In the genomic region with DNA sequence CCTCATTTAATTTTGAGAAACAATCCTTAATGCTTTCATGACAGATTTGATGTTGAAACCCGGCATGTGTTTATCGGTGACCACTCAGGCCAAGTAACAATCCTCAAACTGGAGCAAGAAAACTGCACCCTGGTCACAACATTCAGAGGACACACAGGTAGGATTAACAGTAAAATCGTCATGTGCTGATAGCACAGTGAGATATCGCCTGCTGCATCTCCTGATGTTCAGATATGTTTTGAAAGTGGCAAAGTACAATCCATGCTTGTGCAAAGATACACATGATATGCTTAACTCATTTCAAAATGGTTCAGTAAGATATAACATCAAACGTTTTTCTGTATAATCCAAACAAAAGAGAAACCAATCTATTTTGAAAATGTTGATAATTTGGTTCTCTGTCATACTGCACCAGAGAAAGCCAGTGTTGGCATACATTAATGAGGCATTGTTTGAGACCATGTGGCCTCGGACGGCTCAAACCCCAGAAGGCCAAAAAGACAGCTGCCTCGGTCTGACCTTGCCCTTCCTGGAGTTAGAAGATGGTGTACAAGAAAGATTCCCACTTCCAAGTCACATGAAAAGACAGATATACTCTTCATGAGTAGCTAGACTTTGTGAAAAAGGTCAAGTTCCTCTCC, we compare ENCODE assay signal across 18 cellular contexts.
DNase-seq lines count a peak whose midpoint lies in the region; ATAC-seq and TF ChIP-seq lines count a peak whose summit lies in the region.
"Had no signal": no experiment of that assay in that cellular context is flagged by ENCODE, and none has a peak within 500 bp of the region (broad histone marks: within the 10 kb centered on the region; RNA-seq: fewer than 3 reads in every experiment).

No MANE protein-coding gene starts in this region.

- H3K27me3 ChIP-seq in mesenchymal stem cell (ENCODE audit: control insufficient read depth in 1 of 2, insufficient read depth in 1 of 2, low read length in 2 of 2): no peaks in the 10 kb centered on the region
- H3K27me3 ChIP-seq in stomach: no peaks in the 10 kb centered on the region
- H3K27me3 ChIP-seq in foreskin keratinocyte: no peaks in the 10 kb centered on the region
- no peaks in the 10 kb centered on the region for H3K27me3 ChIP-seq in breast epithelium
- H3K27me3 ChIP-seq: esophagus muscularis mucosa had no signal

- no peak overlapping the region for H4K91ac ChIP-seq in mesenchymal stem cell (ENCODE audit: low read length)

- peaks cover 3 to 13% of the 10 kb centered on the region in 2 experiments for H3K36me3 ChIP-seq in mesenchymal stem cell (ENCODE audit: control insufficient read depth in 1 of 2, insufficient read depth in 2 of 2, low read depth in 1 of 2, low read length in 2 of 2)
- peaks cover 0 to 10% (median 4%) of the 10 kb centered on the region in 4 donors for H3K36me3 ChIP-seq in stomach
- no peaks in the 10 kb centered on the region for H3K36me3 ChIP-seq in breast epithelium

- ATAC-seq in HG03135 (IDR thresholded peaks at IDR 0.05; ENCODE audit: unreplicated experiment) (no peak), foreskin keratinocyte (no peak)
- ATAC-seq: activated T-helper 17 cell treated with anti-CD3 and anti-CD28 coated beads, Interleukin-2, amount 50 U/mL, for 72 hours; lower lobe of right lung had no signal

- H3K9ac ChIP-seq in mesenchymal stem cell (ENCODE audit: low read length): peak overlapping the region; percentile 77

- H3K36me3 Mint-ChIP-seq in HFFc6 (ENCODE audit: low read depth): peaks cover 17% of the 10 kb centered on the region

- no peaks in the 10 kb centered on the region; the same call in 1 of the 2 replicates for H3K4me1 Mint-ChIP-seq in HFFc6 (ENCODE audit: low read depth)

- no peak overlapping the region for H2AFZ ChIP-seq in mesenchymal stem cell (ENCODE audit: low read depth, low read length)

- H3K4me1 ChIP-seq in mesenchymal stem cell (ENCODE audit: control insufficient read depth, insufficient read depth, low read depth, low read length) (peaks cover 15% of the 10 kb centered on the region), stomach (peaks cover 20 to 68% (median 43%) of the 10 kb centered on the region in 4 donors), foreskin keratinocyte (peaks cover 20% of the 10 kb centered on the region), breast epithelium (peaks cover 11 to 12% of the 10 kb centered on the region in 2 donors)

- H3K9me3 ChIP-seq in mesenchymal stem cell (ENCODE audit: control insufficient read depth, low read length) (no peaks in the 10 kb centered on the region), stomach (no peaks in the 10 kb centered on the region), breast epithelium (no peaks in the 10 kb centered on the region)
- H3K9me3 ChIP-seq: esophagus muscularis mucosa, lower lobe of right lung had no signal

- H3K4me3 ChIP-seq in coronary artery: no peak overlapping the region
- H3K4me3 ChIP-seq in mesenchymal stem cell (ENCODE audit: insufficient read depth in 1 of 2, low read depth in 1 of 2, low read length in 2 of 2): no peak overlapping the region
- H3K4me3 ChIP-seq in stomach: no peak overlapping the region
- H3K4me3 ChIP-seq in breast epithelium: no peak overlapping the region
- H3K4me3 ChIP-seq: esophagus muscularis mucosa, lower lobe of right lung had no signal

- TF ChIP-seq CTCF in HFFc6 (IDR thresholded peaks at IDR 0.05): no peak
- no peak for TF ChIP-seq CTCF in coronary artery (IDR thresholded peaks at IDR 0.05)
- no peak for TF ChIP-seq CTCF in stomach (IDR thresholded peaks at IDR 0.05)
- TF ChIP-seq CTCF in foreskin keratinocyte (conservative IDR thresholded peaks at IDR 0.05): no peak
- TF ChIP-seq CTCF in breast epithelium (IDR thresholded peaks at IDR 0.05): no peak

- H4K8ac ChIP-seq in mesenchymal stem cell (ENCODE audit: low read length): no peak overlapping the region

- H2BK12ac ChIP-seq in mesenchymal stem cell (ENCODE audit: low read length in 2 of 2): peak overlapping the region in 1 of 2 experiments; percentile 66

- no peak overlapping the region for H2BK5ac ChIP-seq in mesenchymal stem cell (ENCODE audit: low read depth, low read length, poor library complexity, severe bottlenecking)

- H3K79me1 ChIP-seq in mesenchymal stem cell (replicated peaks; ENCODE audit: low read length, poor library complexity, severe bottlenecking): peaks cover 16% of the 10 kb centered on the region

- H3K27ac ChIP-seq in coronary artery (peak overlapping the region; percentile 24 to 55), mesenchymal stem cell (ENCODE audit: low read length, poor library complexity, severe bottlenecking) (no peak overlapping the region), stomach (peak overlapping the region in 3 of 5 donors; percentile 12 to 48 (median 39)), foreskin keratinocyte (no peak overlapping the region), breast epithelium (no peak overlapping the region)
- H3K27ac ChIP-seq: esophagus muscularis mucosa, lower lobe of right lung had no signal

- no peak overlapping the region for H2BK120ac ChIP-seq in mesenchymal stem cell (ENCODE audit: low read depth, low read length)

- intact Hi-C loops in stomach (cut with DNase I; ENCODE audit: low total_unique reads): no loop called here
- intact Hi-C loops in breast epithelium (cut with DNase I; ENCODE audit: low total_unique reads): no loop called here

- no peak overlapping the region for H3K4ac ChIP-seq in mesenchymal stem cell (ENCODE audit: low read depth in 1 of 2, low read length in 2 of 2)

- DNase-seq in HFFc6 (no peak), coronary artery (ENCODE audit: low spot score) (no peak), mesenchymal stem cell (no peak), stomach (no peak), foreskin keratinocyte (no peak), GM03348 (ENCODE audit: low spot score) (no peak), breast epithelium (ENCODE audit: low spot score in 2 of 2) (no peak)
- DNase-seq: activated CD4-positive, alpha-beta T cell treated with anti-CD3 and anti-CD28 coated beads for 4 hours; DND-41; lower lobe of right lung; MV-4-11; NCI-H2081 treated with DMSO at 0.1 percent for 48 hours; NCI-H510A treated with DMSO at 0.1 percent for 48 hours; stimulated activated CD4-positive, alpha-beta T cell treated with anti-CD3 and anti-CD28 coated beads, Interleukin-2, amount 100 ng/mL, for 24 hours; SW 1271 had no signal

- no peak overlapping the region for H3K23ac ChIP-seq in mesenchymal stem cell (ENCODE audit: low read length in 2 of 2)

- H3K27me3 Mint-ChIP-seq in HFFc6 (ENCODE audit: insufficient read depth): no peaks in the 10 kb centered on the region
- H3K27me3 Mint-ChIP-seq: activated T-helper 17 cell treated with anti-CD3 and anti-CD28 coated beads, Interleukin-2, amount 50 U/mL, for 72 hours had no signal

- H3K18ac ChIP-seq in mesenchymal stem cell (ENCODE audit: low read depth in 1 of 2, low read length in 2 of 2): no peak overlapping the region

- H2BK15ac ChIP-seq in mesenchymal stem cell (ENCODE audit: low read depth, poor library complexity, severe bottlenecking): peak overlapping the region; percentile 49

- no peaks in the 10 kb centered on the region for H3K9me3 Mint-ChIP-seq in HFFc6
- H3K9me3 Mint-ChIP-seq: activated T-helper 17 cell treated with anti-CD3 and anti-CD28 coated beads, Interleukin-2, amount 50 U/mL, for 72 hours had no signal

- no peak for TF ChIP-seq EP300 in stomach (IDR thresholded peaks at IDR 0.05)

- no peak overlapping the region for H3K14ac ChIP-seq in mesenchymal stem cell (ENCODE audit: low read length in 2 of 2)

- H2AK5ac ChIP-seq in mesenchymal stem cell (ENCODE audit: low read length, severe bottlenecking): no peak overlapping the region

- H3K27ac Mint-ChIP-seq in HFFc6: peak overlapping the region; percentile 43; the same call in 1 of the 2 replicates
- H3K27ac Mint-ChIP-seq: activated T-helper 17 cell treated with anti-CD3 and anti-CD28 coated beads, Interleukin-2, amount 50 U/mL, for 72 hours had no signal

- no peak overlapping the region for H3K4me3 Mint-ChIP-seq in HFFc6
- H3K4me3 Mint-ChIP-seq: activated T-helper 17 cell treated with anti-CD3 and anti-CD28 coated beads, Interleukin-2, amount 50 U/mL, for 72 hours had no signal

- TF ChIP-seq POLR2A in stomach (IDR thresholded peaks at IDR 0.05) (no peak), breast epithelium (IDR thresholded peaks at IDR 0.05) (no peak)

- over 99% methylated on average over 7 of the region's 8 CpGs for WGBS in mesenchymal stem cell
- 67 to 76% (median 71%) methylated on average over 8 of the region's 8 CpGs for WGBS in stomach, 5 donors

- no peak overlapping the region for H3K4me2 ChIP-seq in mesenchymal stem cell (ENCODE audit: low read length, poor library complexity, severe bottlenecking)

Comparison
In these comparisons a context has a peak if more than half of its experiments do, and no peak if none do; other contexts are left out.
1. H3K27ac ChIP-seq: peak in coronary artery (2 of 2) and stomach (3 of 5); none in mesenchymal stem cell (single experiment), foreskin keratinocyte (single experiment) and breast epithelium (0 of 2).